In the genomic region with DNA sequence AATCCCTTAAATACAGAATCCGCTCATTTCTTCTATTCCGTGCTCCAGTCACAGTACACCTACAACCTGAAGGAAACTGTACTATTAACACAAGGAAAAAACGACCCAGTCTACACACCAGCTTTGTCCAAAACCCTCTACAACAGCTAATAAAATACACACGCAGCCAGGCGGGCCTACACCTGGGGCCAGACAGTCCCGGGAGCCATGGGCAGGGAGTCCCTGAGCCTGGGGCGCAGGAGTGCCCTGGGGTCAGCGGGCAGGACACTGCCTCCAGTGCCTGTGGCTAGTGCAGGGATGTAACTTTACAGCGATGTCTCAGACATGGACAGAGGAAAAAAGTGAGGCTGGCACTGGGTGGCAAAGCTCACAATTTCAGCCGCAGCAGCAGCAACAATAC, we compare ENCODE assay signal across 2 cellular contexts.
TF ChIP-seq lines count a peak whose summit lies in the region.

No MANE protein-coding gene starts in this region.

TF ChIP-seq in A549, 52 proteins besides CTCF, POLR2A, EP300 and RAD21:
- TF ChIP-seq NFE2L2 (conservative IDR thresholded peaks at IDR 0.05; ENCODE audit: low read length), result no peak
- no peak for TF ChIP-seq CBX2 (IDR thresholded peaks at IDR 0.05; ENCODE audit: borderline replicate concordance, low read depth)
- TF ChIP-seq HMGXB4 (CRISPR knock-in tag; IDR thresholded peaks at IDR 0.05; ENCODE audit: borderline replicate concordance), result no peak
- no peak for TF ChIP-seq KDM1A (IDR thresholded peaks at IDR 0.05; ENCODE audit: low read depth)
- TF ChIP-seq HOXA7 (CRISPR knock-in tag; IDR thresholded peaks at IDR 0.05), result no peak
- TF ChIP-seq MYC (IDR thresholded peaks at IDR 0.05; ENCODE audit: borderline replicate concordance, low read length), result no peak
- TF ChIP-seq, protein P1, sequence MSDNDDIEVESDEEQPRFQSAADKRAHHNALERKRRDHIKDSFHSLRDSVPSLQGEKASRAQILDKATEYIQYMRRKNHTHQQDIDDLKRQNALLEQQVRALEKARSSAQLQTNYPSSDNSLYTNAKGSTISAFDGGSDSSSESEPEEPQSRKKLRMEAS (IDR thresholded peaks at IDR 0.05), result no peak
- TF ChIP-seq CHD2 (IDR thresholded peaks at IDR 0.05; ENCODE audit: low read length, partially characterized antibody), result no peak
- TF ChIP-seq HES2 (IDR thresholded peaks at IDR 0.05), result no peak
- TF ChIP-seq NR3C1 (IDR thresholded peaks at IDR 0.05), result no peak
- no peak for TF ChIP-seq CBX8 (IDR thresholded peaks at IDR 0.05)

TF ChIP-seq in GM23338, 12 proteins besides CTCF, POLR2A, EP300 and RAD21:
- no peak for TF ChIP-seq REST (IDR thresholded peaks at IDR 0.05; ENCODE audit: unreplicated experiment)
- TF ChIP-seq ETS1 (IDR thresholded peaks at IDR 0.05), result no peak
- no peak for TF ChIP-seq STAT1 (IDR thresholded peaks at IDR 0.05; ENCODE audit: unreplicated experiment)
- no peak for TF ChIP-seq ZNF114 (CRISPR knock-in tag; IDR thresholded peaks at IDR 0.05)
- no peak for TF ChIP-seq EZH2phosphoT487 (IDR thresholded peaks at IDR 0.05; ENCODE audit: unreplicated experiment)
- no peak for TF ChIP-seq NANOG (IDR thresholded peaks at IDR 0.05; ENCODE audit: borderline replicate concordance)
- no peak for TF ChIP-seq ZNF331 (CRISPR knock-in tag; IDR thresholded peaks at IDR 0.05; ENCODE audit: low read depth)
- TF ChIP-seq EZH2 (IDR thresholded peaks at IDR 0.05; ENCODE audit: low read depth, unreplicated experiment), result no peak
- no peak for TF ChIP-seq CREB1 (CRISPR knock-in tag; IDR thresholded peaks at IDR 0.05; ENCODE audit: low read depth)
- TF ChIP-seq POLR2AphosphoS5 (IDR thresholded peaks at IDR 0.05; ENCODE audit: low read depth), result no peak
- TF ChIP-seq, protein P2, sequence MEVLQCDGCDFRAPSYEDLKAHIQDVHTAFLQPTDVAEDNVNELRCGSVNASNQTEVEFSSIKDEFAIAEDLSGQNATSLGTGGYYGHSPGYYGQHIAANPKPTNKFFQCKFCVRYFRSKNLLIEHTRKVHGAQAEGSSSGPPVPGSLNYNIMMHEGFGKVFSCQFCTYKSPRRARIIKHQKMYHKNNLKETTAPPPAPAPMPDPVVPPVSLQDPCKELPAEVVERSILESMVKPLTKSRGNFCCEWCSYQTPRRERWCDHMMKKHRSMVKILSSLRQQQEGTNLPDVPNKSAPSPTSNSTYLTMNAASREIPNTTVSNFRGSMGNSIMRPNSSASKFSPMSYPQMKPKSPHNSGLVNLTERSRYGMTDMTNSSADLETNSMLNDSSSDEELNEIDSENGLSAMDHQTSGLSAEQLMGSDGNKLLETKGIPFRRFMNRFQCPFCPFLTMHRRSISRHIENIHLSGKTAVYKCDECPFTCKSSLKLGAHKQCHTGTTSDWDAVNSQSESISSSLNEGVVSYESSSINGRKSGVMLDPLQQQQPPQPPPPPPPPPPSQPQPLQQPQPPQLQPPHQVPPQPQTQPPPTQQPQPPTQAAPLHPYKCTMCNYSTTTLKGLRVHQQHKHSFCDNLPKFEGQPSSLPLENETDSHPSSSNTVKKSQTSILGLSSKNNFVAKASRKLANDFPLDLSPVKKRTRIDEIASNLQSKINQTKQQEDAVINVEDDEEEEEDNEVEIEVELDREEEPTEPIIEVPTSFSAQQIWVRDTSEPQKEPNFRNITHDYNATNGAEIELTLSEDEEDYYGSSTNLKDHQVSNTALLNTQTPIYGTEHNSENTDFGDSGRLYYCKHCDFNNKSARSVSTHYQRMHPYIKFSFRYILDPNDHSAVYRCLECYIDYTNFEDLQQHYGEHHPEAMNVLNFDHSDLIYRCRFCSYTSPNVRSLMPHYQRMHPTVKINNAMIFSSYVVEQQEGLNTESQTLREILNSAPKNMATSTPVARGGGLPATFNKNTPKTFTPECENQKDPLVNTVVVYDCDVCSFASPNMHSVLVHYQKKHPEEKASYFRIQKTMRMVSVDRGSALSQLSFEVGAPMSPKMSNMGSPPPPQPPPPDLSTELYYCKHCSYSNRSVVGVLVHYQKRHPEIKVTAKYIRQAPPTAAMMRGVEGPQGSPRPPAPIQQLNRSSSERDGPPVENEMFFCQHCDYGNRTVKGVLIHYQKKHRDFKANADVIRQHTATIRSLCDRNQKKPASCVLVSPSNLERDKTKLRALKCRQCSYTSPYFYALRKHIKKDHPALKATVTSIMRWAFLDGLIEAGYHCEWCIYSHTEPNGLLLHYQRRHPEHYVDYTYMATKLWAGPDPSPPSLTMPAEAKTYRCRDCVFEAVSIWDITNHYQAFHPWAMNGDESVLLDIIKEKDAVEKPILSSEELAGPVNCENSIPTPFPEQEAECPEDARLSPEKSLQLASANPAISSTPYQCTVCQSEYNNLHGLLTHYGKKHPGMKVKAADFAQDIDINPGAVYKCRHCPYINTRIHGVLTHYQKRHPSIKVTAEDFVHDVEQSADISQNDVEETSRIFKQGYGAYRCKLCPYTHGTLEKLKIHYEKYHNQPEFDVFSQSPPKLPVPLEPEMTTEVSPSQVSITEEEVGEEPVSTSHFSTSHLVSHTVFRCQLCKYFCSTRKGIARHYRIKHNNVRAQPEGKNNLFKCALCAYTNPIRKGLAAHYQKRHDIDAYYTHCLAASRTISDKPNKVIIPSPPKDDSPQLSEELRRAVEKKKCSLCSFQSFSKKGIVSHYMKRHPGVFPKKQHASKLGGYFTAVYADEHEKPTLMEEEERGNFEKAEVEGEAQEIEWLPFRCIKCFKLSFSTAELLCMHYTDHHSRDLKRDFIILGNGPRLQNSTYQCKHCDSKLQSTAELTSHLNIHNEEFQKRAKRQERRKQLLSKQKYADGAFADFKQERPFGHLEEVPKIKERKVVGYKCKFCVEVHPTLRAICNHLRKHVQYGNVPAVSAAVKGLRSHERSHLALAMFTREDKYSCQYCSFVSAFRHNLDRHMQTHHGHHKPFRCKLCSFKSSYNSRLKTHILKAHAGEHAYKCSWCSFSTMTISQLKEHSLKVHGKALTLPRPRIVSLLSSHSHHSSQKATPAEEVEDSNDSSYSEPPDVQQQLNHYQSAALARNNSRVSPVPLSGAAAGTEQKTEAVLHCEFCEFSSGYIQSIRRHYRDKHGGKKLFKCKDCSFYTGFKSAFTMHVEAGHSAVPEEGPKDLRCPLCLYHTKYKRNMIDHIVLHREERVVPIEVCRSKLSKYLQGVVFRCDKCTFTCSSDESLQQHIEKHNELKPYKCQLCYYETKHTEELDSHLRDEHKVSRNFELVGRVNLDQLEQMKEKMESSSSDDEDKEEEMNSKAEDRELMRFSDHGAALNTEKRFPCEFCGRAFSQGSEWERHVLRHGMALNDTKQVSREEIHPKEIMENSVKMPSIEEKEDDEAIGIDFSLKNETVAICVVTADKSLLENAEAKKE (CRISPR knock-in tag; IDR thresholded peaks at IDR 0.05), result no peak
- no peak for TF ChIP-seq JUNB (IDR thresholded peaks at IDR 0.05; ENCODE audit: unreplicated experiment)
